In the genomic region with DNA sequence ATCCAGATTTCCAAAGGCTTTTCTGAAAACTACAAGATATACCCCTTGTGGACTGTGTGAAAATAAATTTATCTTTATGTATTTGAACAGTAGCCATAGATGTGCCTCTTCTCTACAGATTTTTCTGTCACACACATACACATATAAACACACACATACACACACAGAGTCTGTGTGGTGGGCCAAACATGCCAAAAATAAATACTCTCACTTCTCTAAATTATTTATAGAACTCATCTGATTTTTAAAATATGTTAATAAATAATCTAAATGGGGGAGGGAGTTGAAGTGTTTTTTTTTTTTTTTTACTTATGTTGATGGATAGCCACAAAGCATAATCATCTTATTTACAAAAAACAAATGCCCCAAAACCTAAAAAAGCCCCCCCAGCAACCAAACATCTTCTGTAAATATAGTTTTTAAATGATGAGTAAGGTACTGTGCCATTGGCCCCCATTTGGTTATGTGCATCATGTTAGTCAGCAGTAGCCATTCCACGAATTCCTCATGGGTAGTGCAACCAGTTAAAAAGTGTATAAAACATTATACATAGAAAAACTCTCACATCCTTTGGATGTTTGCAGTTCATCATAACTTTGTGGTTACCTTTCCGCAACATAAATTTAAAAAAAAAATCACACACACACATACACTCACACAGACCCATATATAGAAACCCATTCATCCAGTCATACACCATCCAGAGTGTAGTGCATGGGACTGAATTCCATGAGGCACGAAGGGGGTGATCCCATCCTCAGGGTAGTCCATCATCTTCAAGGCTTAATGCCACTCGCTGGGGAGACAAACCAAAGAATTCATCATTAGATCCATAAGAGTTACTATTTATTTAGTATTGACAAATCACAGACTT, we compare ENCODE assay signal across 19 cellular contexts. TPM values are rescaled to one million over a fixed set of nuclear protein-coding genes. Genes with fewer than 3 reads are reported as not detected.
DNase-seq lines count a peak whose midpoint lies in the region; ATAC-seq and TF ChIP-seq lines count a peak whose summit lies in the region.
"Had no signal": no experiment of that assay in that cellular context is flagged by ENCODE, and none has a peak within 500 bp of the region (broad histone marks: within the 10 kb centered on the region; RNA-seq: fewer than 3 reads in every experiment).

No MANE protein-coding gene starts in this region.

- no peaks in the 10 kb centered on the region for H3K79me1 ChIP-seq in mesenchymal stem cell (replicated peaks; ENCODE audit: low read length, poor library complexity, severe bottlenecking)

- H3K36me3 ChIP-seq in BLaER1 (peaks cover 78% of the 10 kb centered on the region), mesenchymal stem cell (ENCODE audit: control insufficient read depth in 1 of 2, insufficient read depth in 2 of 2, low read depth in 1 of 2, low read length in 2 of 2) (peaks cover 3 to 36% of the 10 kb centered on the region in 2 experiments)
- H3K36me3 ChIP-seq: breast epithelium, left ventricle myocardium inferior had no signal

- H3K4me3 ChIP-seq in BLaER1 (no peak overlapping the region), astrocyte of the spinal cord (ENCODE audit: low read depth, low read length) (no peak overlapping the region), mesenchymal stem cell (ENCODE audit: insufficient read depth in 1 of 2, low read depth in 1 of 2, low read length in 2 of 2) (no peak overlapping the region)
- H3K4me3 ChIP-seq: breast epithelium, left ventricle myocardium inferior had no signal

- no peaks in the 10 kb centered on the region for H4K20me1 ChIP-seq in BLaER1

- H2BK120ac ChIP-seq in mesenchymal stem cell (ENCODE audit: low read depth, low read length) = no peak overlapping the region

- H2BK15ac ChIP-seq in mesenchymal stem cell (ENCODE audit: low read depth, poor library complexity, severe bottlenecking) = no peak overlapping the region

- H3K4me2 ChIP-seq in BLaER1 (peak overlapping the region; percentile 43), mesenchymal stem cell (ENCODE audit: low read length, poor library complexity, severe bottlenecking) (no peak overlapping the region)

- H3K27ac ChIP-seq in BLaER1 = no peak overlapping the region
- peak overlapping the region; percentile 65 for H3K27ac ChIP-seq in mesenchymal stem cell (ENCODE audit: low read length, poor library complexity, severe bottlenecking)
- H3K27ac ChIP-seq: breast epithelium, left ventricle myocardium inferior had no signal

- no peak overlapping the region for H3K4ac ChIP-seq in mesenchymal stem cell (ENCODE audit: low read depth in 1 of 2, low read length in 2 of 2)

- CTCF ChIA-PET in HEK293T (lab: Yijun Ruan, JAX) = no interaction called here

- in situ Hi-C loops in astrocyte of the spinal cord (cut with HindIII; ENCODE audit: low sequenced_read_pairs) = no loop called here

- H3K9me3 ChIP-seq in BLaER1 = no peaks in the 10 kb centered on the region
- H3K9me3 ChIP-seq in mesenchymal stem cell (ENCODE audit: control insufficient read depth, low read length) = no peaks in the 10 kb centered on the region
- H3K9me3 ChIP-seq: breast epithelium, left ventricle myocardium inferior had no signal

- H3K4me1 ChIP-seq in BLaER1 (peaks cover 33% of the 10 kb centered on the region), mesenchymal stem cell (ENCODE audit: control insufficient read depth, insufficient read depth, low read depth, low read length) (peaks cover 5% of the 10 kb centered on the region)
- H3K4me1 ChIP-seq: breast epithelium had no signal

- no peak overlapping the region for H2BK12ac ChIP-seq in mesenchymal stem cell (ENCODE audit: low read length in 2 of 2)

- H3K9ac ChIP-seq in BLaER1 = no peak overlapping the region
- no peak overlapping the region for H3K9ac ChIP-seq in mesenchymal stem cell (ENCODE audit: low read length)

- POLR2A ChIA-PET in HEK293T (lab: Yijun Ruan, JAX) = interaction anchor here (1.1 kb wide), 1 partner anchor 8 kb away, joined by 4 read pairs; the partner anchor contains the start of gene MAGOH

- H3K27me3 ChIP-seq in BLaER1 = no peaks in the 10 kb centered on the region
- H3K27me3 ChIP-seq in mesenchymal stem cell (ENCODE audit: control insufficient read depth in 1 of 2, insufficient read depth in 1 of 2, low read length in 2 of 2) = no peaks in the 10 kb centered on the region
- H3K27me3 ChIP-seq: breast epithelium had no signal

- no peak overlapping the region for H3K18ac ChIP-seq in mesenchymal stem cell (ENCODE audit: low read depth in 1 of 2, low read length in 2 of 2)

- H2BK5ac ChIP-seq in mesenchymal stem cell (ENCODE audit: low read depth, low read length, poor library complexity, severe bottlenecking) = no peak overlapping the region

- H3K14ac ChIP-seq in mesenchymal stem cell (ENCODE audit: low read length in 2 of 2) = no peak overlapping the region

- H2AFZ ChIP-seq in mesenchymal stem cell (ENCODE audit: low read depth, low read length) = no peak overlapping the region

- H3K23ac ChIP-seq in mesenchymal stem cell (ENCODE audit: low read length in 2 of 2) = no peak overlapping the region

- DNase-seq in astrocyte of the spinal cord (ENCODE audit: low read depth, low spot score) = peak; percentile 64
- peak; percentile 20 for DNase-seq in mesenchymal stem cell
- no peak for DNase-seq in NCI-H1436 (lab: John Stamatoyannopoulos, UW)
- no peak for DNase-seq in GM10266 (ENCODE audit: extremely low spot score)
- DNase-seq in HEK293T (ENCODE audit: extremely low spot score) = no peak
- no peak for DNase-seq in DMS 273 treated with DMSO at 0.1 percent for 48 hours (lab: John Stamatoyannopoulos, UW)
- DNase-seq: activated naive CD4-positive, alpha-beta T cell treated with Interleukin-2 at 50 U/mL for 16 hours; CD4-positive, CD25-positive, alpha-beta regulatory T cell; DND-41; H7; left ventricle myocardium inferior; NCI-H2029; NCI-H510A treated with DMSO at 0.1 percent for 48 hours; posterior cingulate gyrus; small intestine had no signal

- TF ChIP-seq CTCF in astrocyte of the spinal cord (IDR thresholded peaks at IDR 0.05; ENCODE audit: low read depth, low read length) = no peak
- no peak for TF ChIP-seq CTCF in GM10266 (IDR thresholded peaks at IDR 0.05; ENCODE audit: control insufficient read depth, insufficient read depth, low read depth, missing control alignments)

- no peak overlapping the region for H4K8ac ChIP-seq in mesenchymal stem cell (ENCODE audit: low read length)

- H2AK5ac ChIP-seq in mesenchymal stem cell (ENCODE audit: low read length, severe bottlenecking) = no peak overlapping the region

- peak; percentile 56 for ATAC-seq in HG03342 (IDR thresholded peaks at IDR 0.05; ENCODE audit: unreplicated experiment)
- ATAC-seq: activated CD4-positive, CD25-positive, alpha-beta regulatory T cell treated with anti-CD3 and anti-CD28 coated beads, Interleukin-2, amount 50 U/mL, for 24 hours had no signal

- WGBS in mesenchymal stem cell = 75% methylated on average over 3 of the region's 4 CpGs

- H4K91ac ChIP-seq in mesenchymal stem cell (ENCODE audit: low read length) = no peak overlapping the region

TF ChIP-seq in HEK293T, 16 proteins besides CTCF, POLR2A, EP300 and RAD21:
- TF ChIP-seq PKNOX1 (IDR thresholded peaks at IDR 0.05) (no peak), FOXM1 (IDR thresholded peaks at IDR 0.05; ENCODE audit: borderline replicate concordance) (no peak), TARDBP (IDR thresholded peaks at IDR 0.05) (no peak), FOXA1 (IDR thresholded peaks at IDR 0.05) (no peak), NFRKB (IDR thresholded peaks at IDR 0.05) (no peak), BHLHE40 (IDR thresholded peaks at IDR 0.05; ENCODE audit: borderline replicate concordance) (no peak), ZNF384 (IDR thresholded peaks at IDR 0.05) (no peak), LEF1 (IDR thresholded peaks at IDR 0.05; ENCODE audit: borderline replicate concordance) (no peak), CTBP1 (IDR thresholded peaks at IDR 0.05; ENCODE audit: borderline replicate concordance) (no peak), SUZ12 (IDR thresholded peaks at IDR 0.05) (no peak), SP1 (IDR thresholded peaks at IDR 0.05) (no peak), ARNT (IDR thresholded peaks at IDR 0.05) (no peak), L3MBTL2 (conservative IDR thresholded peaks at IDR 0.05) (no peak), FOXK2 (IDR thresholded peaks at IDR 0.05) (no peak), HDGF (IDR thresholded peaks at IDR 0.05; ENCODE audit: borderline replicate concordance) (no peak), ELF4 (IDR thresholded peaks at IDR 0.05) (no peak)

RNA-seq across cellular contexts. Expression of gene MAGOH, which starts 8.2 kb away (rescaled TPM):
- polyA plus RNA-seq in mesenchymal stem cell (2013, experiment 1 of 2) = 53.3 TPM
- 54.6 TPM for polyA plus RNA-seq in mesenchymal stem cell (2013, experiment 2 of 2)

RNA-seq across cellular contexts. Expression of gene CZIB, which starts 26.1 kb away (rescaled TPM):
- polyA plus RNA-seq in mesenchymal stem cell (2013, experiment 1 of 2) = 48.5 TPM
- polyA plus RNA-seq in mesenchymal stem cell (2013, experiment 2 of 2) = 51.0 TPM

RNA-seq across cellular contexts. Expression of gene CPT2, which starts 49.9 kb away (rescaled TPM):
- polyA plus RNA-seq in mesenchymal stem cell (2013, experiment 1 of 2) = 14.1 TPM
- polyA plus RNA-seq in mesenchymal stem cell (2013, experiment 2 of 2) = 13.6 TPM

Comparison
In these comparisons a context has a peak if more than half of its experiments do, and no peak if none do; other contexts are left out.
1. DNase-seq: peak in astrocyte of the spinal cord (single experiment) and mesenchymal stem cell (single experiment); none in NCI-H1436 (single experiment), GM10266 (single experiment), HEK293T (single experiment) and DMS 273 treated with DMSO at 0.1 percent for 48 hours (single experiment).